Comparison of ENCODE assay signal across 1 cellular context in the genomic region with DNA sequence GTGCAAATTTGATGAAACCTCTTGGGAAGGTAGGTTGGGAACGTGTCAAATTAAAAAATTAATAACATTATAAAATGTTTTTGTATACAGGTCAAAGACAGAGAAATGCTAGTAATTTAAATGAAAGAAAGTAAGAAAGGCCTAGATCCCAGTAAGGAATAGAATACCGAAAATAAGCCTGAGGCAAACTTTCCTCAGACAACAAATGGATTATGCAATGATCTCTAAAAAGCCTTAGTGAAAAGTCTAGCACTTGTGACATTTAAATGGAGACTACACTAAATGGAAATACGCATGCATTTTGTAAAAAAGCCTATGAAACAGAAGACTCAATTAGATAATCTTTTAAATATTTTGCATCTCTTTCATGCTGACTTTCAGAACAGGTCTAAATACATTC.
TF ChIP-seq lines count a peak whose summit lies in the region.

No MANE protein-coding gene starts in this region.

TF ChIP-seq in HCT116, 20 proteins besides CTCF, POLR2A, EP300 and RAD21 (continued from another document):
- TF ChIP-seq, protein P1, sequence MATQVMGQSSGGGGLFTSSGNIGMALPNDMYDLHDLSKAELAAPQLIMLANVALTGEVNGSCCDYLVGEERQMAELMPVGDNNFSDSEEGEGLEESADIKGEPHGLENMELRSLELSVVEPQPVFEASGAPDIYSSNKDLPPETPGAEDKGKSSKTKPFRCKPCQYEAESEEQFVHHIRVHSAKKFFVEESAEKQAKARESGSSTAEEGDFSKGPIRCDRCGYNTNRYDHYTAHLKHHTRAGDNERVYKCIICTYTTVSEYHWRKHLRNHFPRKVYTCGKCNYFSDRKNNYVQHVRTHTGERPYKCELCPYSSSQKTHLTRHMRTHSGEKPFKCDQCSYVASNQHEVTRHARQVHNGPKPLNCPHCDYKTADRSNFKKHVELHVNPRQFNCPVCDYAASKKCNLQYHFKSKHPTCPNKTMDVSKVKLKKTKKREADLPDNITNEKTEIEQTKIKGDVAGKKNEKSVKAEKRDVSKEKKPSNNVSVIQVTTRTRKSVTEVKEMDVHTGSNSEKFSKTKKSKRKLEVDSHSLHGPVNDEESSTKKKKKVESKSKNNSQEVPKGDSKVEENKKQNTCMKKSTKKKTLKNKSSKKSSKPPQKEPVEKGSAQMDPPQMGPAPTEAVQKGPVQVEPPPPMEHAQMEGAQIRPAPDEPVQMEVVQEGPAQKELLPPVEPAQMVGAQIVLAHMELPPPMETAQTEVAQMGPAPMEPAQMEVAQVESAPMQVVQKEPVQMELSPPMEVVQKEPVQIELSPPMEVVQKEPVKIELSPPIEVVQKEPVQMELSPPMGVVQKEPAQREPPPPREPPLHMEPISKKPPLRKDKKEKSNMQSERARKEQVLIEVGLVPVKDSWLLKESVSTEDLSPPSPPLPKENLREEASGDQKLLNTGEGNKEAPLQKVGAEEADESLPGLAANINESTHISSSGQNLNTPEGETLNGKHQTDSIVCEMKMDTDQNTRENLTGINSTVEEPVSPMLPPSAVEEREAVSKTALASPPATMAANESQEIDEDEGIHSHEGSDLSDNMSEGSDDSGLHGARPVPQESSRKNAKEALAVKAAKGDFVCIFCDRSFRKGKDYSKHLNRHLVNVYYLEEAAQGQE (IDR thresholded peaks at IDR 0.05; ENCODE audit: low read depth) = no peak
- no peak for TF ChIP-seq EGR1 (IDR thresholded peaks at IDR 0.05; ENCODE audit: low read depth)
